18 cellular contexts compared by ENCODE assay signal in the genomic region with DNA sequence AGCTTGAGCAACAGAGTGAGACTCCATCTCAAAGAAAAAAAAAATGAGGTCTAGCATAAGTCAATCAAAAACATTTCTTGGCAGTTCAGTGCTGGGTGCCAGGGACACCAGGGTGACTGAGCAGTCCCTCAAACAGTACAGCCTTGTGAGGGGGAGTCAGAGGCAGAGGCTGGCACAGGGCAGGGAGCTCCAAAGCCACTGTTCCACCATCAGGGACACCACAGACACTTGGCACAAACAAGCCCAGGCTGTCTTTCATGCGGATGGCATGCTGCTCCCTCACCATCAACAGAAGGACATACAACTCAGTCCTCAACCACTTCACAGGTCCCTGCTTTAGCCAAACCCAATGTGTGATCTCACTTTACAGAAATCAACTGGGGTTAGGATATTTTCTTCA. TPM values are rescaled to one million over a fixed set of nuclear protein-coding genes. Genes with fewer than 3 reads are reported as not detected.
DNase-seq lines count a peak whose midpoint lies in the region; ATAC-seq and TF ChIP-seq lines count a peak whose summit lies in the region.
"Had no signal": no experiment of that assay in that cellular context is flagged by ENCODE, and none has a peak within 500 bp of the region (broad histone marks: within the 10 kb centered on the region; RNA-seq: fewer than 3 reads in every experiment).

No MANE protein-coding gene starts in this region.

- H3K4me2 ChIP-seq in DOHH2 (ENCODE audit: low read length) = peak overlapping the region; percentile 78

- intact Hi-C loops in colonic mucosa (cut with DNase I) = no loop called here
- intact Hi-C loops in left colon (cut with DNase I, micrococcal nuclease) = no loop called here

- H3K36me3 Mint-ChIP-seq in CD4-positive, CD25-positive, alpha-beta regulatory T cell = no peaks in the 10 kb centered on the region
- H3K36me3 Mint-ChIP-seq in activated naive CD8-positive, alpha-beta T cell treated with anti-CD3 and anti-CD28 coated beads, Interleukin-2, amount 50 U/mL, for 24 hours (ENCODE audit: low read depth) = peaks cover 4% of the 10 kb centered on the region
- no peaks in the 10 kb centered on the region for H3K36me3 Mint-ChIP-seq in natural killer cell treated with Interleukin-12 subunit alpha and Interleukin-12 subunit beta and Interleukin-15 and Interleukin-18, amount 100 ng/mL, for 72 hours
- H3K36me3 Mint-ChIP-seq: IgD-negative memory B cell had no signal

- H3K9ac ChIP-seq in colonic mucosa (ENCODE audit: low read depth in 2 of 2, low read length in 2 of 2) = no peak overlapping the region

- peak overlapping the region in 2 of 3 donors; percentile 32 to 89 for H3K27ac Mint-ChIP-seq in CD4-positive, CD25-positive, alpha-beta regulatory T cell
- peak overlapping the region; percentile 49 for H3K27ac Mint-ChIP-seq in activated naive CD8-positive, alpha-beta T cell treated with anti-CD3 and anti-CD28 coated beads, Interleukin-2, amount 50 U/mL, for 24 hours
- no peak overlapping the region for H3K27ac Mint-ChIP-seq in natural killer cell treated with Interleukin-12 subunit alpha and Interleukin-12 subunit beta and Interleukin-15 and Interleukin-18, amount 100 ng/mL, for 72 hours

- H3K27ac ChIP-seq in CD4-positive, CD25-positive, alpha-beta regulatory T cell (ENCODE audit: insufficient read depth, low read length, poor library complexity, severe bottlenecking) = no peak overlapping the region
- H3K27ac ChIP-seq in DOHH2 (ENCODE audit: low read depth, low read length) (peak overlapping the region; percentile 85), colonic mucosa (no peak overlapping the region)
- H3K27ac ChIP-seq: sigmoid colon, SJSA1 had no signal

- H3K4me3 ChIP-seq in CD4-positive, CD25-positive, alpha-beta regulatory T cell (ENCODE audit: low read depth, low read length) = no peak overlapping the region
- H3K4me3 ChIP-seq in DOHH2 (ENCODE audit: low read length) (peak overlapping the region; percentile 69), colonic mucosa (no peak overlapping the region)
- H3K4me3 ChIP-seq: sigmoid colon, SJSA1, tibial nerve had no signal

- H3K27me3 ChIP-seq in CD4-positive, CD25-positive, alpha-beta regulatory T cell (ENCODE audit: control insufficient read depth, insufficient read depth, low read length) = no peaks in the 10 kb centered on the region
- H3K27me3 ChIP-seq in DOHH2 (ENCODE audit: control insufficient read depth, low read length) (no peaks in the 10 kb centered on the region), colonic mucosa (no peaks in the 10 kb centered on the region)
- H3K27me3 ChIP-seq: sigmoid colon, SJSA1, tibial nerve had no signal

- peaks cover 10 to 18% (median 12%) of the 10 kb centered on the region in 4 donors for H3K4me1 Mint-ChIP-seq in CD4-positive, CD25-positive, alpha-beta regulatory T cell
- peaks cover 24% of the 10 kb centered on the region for H3K4me1 Mint-ChIP-seq in activated naive CD8-positive, alpha-beta T cell treated with anti-CD3 and anti-CD28 coated beads, Interleukin-2, amount 50 U/mL, for 24 hours
- peaks cover 13 to 15% of the 10 kb centered on the region in 2 donors for H3K4me1 Mint-ChIP-seq in natural killer cell treated with Interleukin-12 subunit alpha and Interleukin-12 subunit beta and Interleukin-15 and Interleukin-18, amount 100 ng/mL, for 72 hours (ENCODE audit: low read depth in 2 of 2)

- ATAC-seq in CD4-positive, CD25-positive, alpha-beta regulatory T cell (ENCODE audit: low read depth in 2 of 2) = no peak
- ATAC-seq in activated naive CD8-positive, alpha-beta T cell treated with anti-CD3 and anti-CD28 coated beads, Interleukin-2, amount 50 U/mL, for 24 hours = no peak
- ATAC-seq in natural killer cell treated with Interleukin-12 subunit alpha and Interleukin-12 subunit beta and Interleukin-15 and Interleukin-18, amount 100 ng/mL, for 72 hours = no peak
- ATAC-seq in left colon (no peak), GM18870 (IDR thresholded peaks at IDR 0.05; ENCODE audit: unreplicated experiment) (no peak)

- H3F3A ChIP-seq in DOHH2 (ENCODE audit: control insufficient read depth, insufficient read depth) = peaks cover 16% of the 10 kb centered on the region

- peaks cover 3% of the 10 kb centered on the region for H3K79me2 ChIP-seq in DOHH2 (ENCODE audit: control insufficient read depth, low read length)

- peaks cover 0 to 2% of the 10 kb centered on the region in 2 experiments for H3K9me3 ChIP-seq in CD4-positive, CD25-positive, alpha-beta regulatory T cell (ENCODE audit: control insufficient read depth in 2 of 2, low read length in 2 of 2)
- H3K9me3 ChIP-seq in DOHH2 (ENCODE audit: control insufficient read depth, insufficient read depth, low read length) (no peaks in the 10 kb centered on the region), colonic mucosa (no peaks in the 10 kb centered on the region)
- H3K9me3 ChIP-seq: sigmoid colon, SJSA1 had no signal

- no peak for TF ChIP-seq CTCF in DOHH2 (IDR thresholded peaks at IDR 0.05; ENCODE audit: low read depth, low read length, poor library complexity, severe bottlenecking)
- TF ChIP-seq CTCF in colonic mucosa (IDR thresholded peaks at IDR 0.05) = no peak

- H3K4me1 ChIP-seq in CD4-positive, CD25-positive, alpha-beta regulatory T cell (ENCODE audit: control insufficient read depth, insufficient read depth, low read length, poor library complexity, severe bottlenecking) = peaks cover 17% of the 10 kb centered on the region
- H3K4me1 ChIP-seq in DOHH2 (ENCODE audit: control insufficient read depth, low read length) (peaks cover 34% of the 10 kb centered on the region), colonic mucosa (no peaks in the 10 kb centered on the region)
- H3K4me1 ChIP-seq: sigmoid colon, SJSA1, tibial nerve had no signal

- no peaks in the 10 kb centered on the region for H3K27me3 Mint-ChIP-seq in CD4-positive, CD25-positive, alpha-beta regulatory T cell
- no peaks in the 10 kb centered on the region for H3K27me3 Mint-ChIP-seq in activated naive CD8-positive, alpha-beta T cell treated with anti-CD3 and anti-CD28 coated beads, Interleukin-2, amount 50 U/mL, for 24 hours
- peaks cover 0 to 8% of the 10 kb centered on the region in 2 donors for H3K27me3 Mint-ChIP-seq in natural killer cell treated with Interleukin-12 subunit alpha and Interleukin-12 subunit beta and Interleukin-15 and Interleukin-18, amount 100 ng/mL, for 72 hours
- H3K27me3 Mint-ChIP-seq: IgD-negative memory B cell had no signal

- no peaks in the 10 kb centered on the region for H3K36me3 ChIP-seq in CD4-positive, CD25-positive, alpha-beta regulatory T cell (ENCODE audit: control insufficient read depth, insufficient read depth, low read length)
- H3K36me3 ChIP-seq in DOHH2 (ENCODE audit: control insufficient read depth, low read length) (no peaks in the 10 kb centered on the region), colonic mucosa (no peaks in the 10 kb centered on the region)
- H3K36me3 ChIP-seq: sigmoid colon, SJSA1, tibial nerve had no signal

- no peak overlapping the region for H3K4me3 Mint-ChIP-seq in CD4-positive, CD25-positive, alpha-beta regulatory T cell
- H3K4me3 Mint-ChIP-seq in activated naive CD8-positive, alpha-beta T cell treated with anti-CD3 and anti-CD28 coated beads, Interleukin-2, amount 50 U/mL, for 24 hours = peak overlapping the region; percentile 29
- peak overlapping the region; percentile 27 for H3K4me3 Mint-ChIP-seq in natural killer cell treated with Interleukin-12 subunit alpha and Interleukin-12 subunit beta and Interleukin-15 and Interleukin-18, amount 100 ng/mL, for 72 hours

- no peaks in the 10 kb centered on the region for H3K9me2 ChIP-seq in DOHH2 (replicated peaks; ENCODE audit: control insufficient read depth, low read length)

- DNase-seq in CD4-positive, CD25-positive, alpha-beta regulatory T cell = no peak
- DNase-seq in activated naive CD8-positive, alpha-beta T cell treated with anti-CD3 and anti-CD28 coated beads, Interleukin-2, amount 50 U/mL, for 24 hours = no peak
- DNase-seq in natural killer cell treated with Interleukin-12 subunit alpha and Interleukin-12 subunit beta and Interleukin-15 and Interleukin-18, amount 100 ng/mL, for 72 hours (ENCODE audit: low spot score) = no peak
- DNase-seq in NCI-H1930 (lab: John Stamatoyannopoulos, UW) = no peak
- no peak for DNase-seq in colonic mucosa
- DNase-seq in left colon = no peak
- DNase-seq: GOT3, hippocampal formation, kidney glomerular epithelial cell, NCI-H2081 treated with DMSO at 0.1 percent for 48 hours, NCI-H526, sigmoid colon, T1000 had no signal

- no peaks in the 10 kb centered on the region for H4K20me1 ChIP-seq in DOHH2 (ENCODE audit: control insufficient read depth, insufficient read depth, low read depth, low read length)

- H3K9me3 Mint-ChIP-seq in CD4-positive, CD25-positive, alpha-beta regulatory T cell = peaks cover 0 to 13% (median 0%) of the 10 kb centered on the region in 7 donors
- peaks cover 6% of the 10 kb centered on the region for H3K9me3 Mint-ChIP-seq in activated naive CD8-positive, alpha-beta T cell treated with anti-CD3 and anti-CD28 coated beads, Interleukin-2, amount 50 U/mL, for 24 hours
- H3K9me3 Mint-ChIP-seq in natural killer cell treated with Interleukin-12 subunit alpha and Interleukin-12 subunit beta and Interleukin-15 and Interleukin-18, amount 100 ng/mL, for 72 hours = peaks cover 5% of the 10 kb centered on the region
- H3K9me3 Mint-ChIP-seq: IgD-negative memory B cell had no signal

RNA-seq across cellular contexts. Expression of a gene that starts 36.0 kb away (rescaled TPM):
- not detected for total RNA-seq in CD4-positive, CD25-positive, alpha-beta regulatory T cell
- polyA plus RNA-seq in CD4-positive, CD25-positive, alpha-beta regulatory T cell = not detected
- not detected for total RNA-seq in natural killer cell treated with Interleukin-12 subunit alpha and Interleukin-12 subunit beta and Interleukin-15 and Interleukin-18, amount 100 ng/mL, for 72 hours
- total RNA-seq in colonic mucosa (under 1 TPM in 1 of 2 donors, not detected in 1; 0.07 TPM), left colon (not detected)
- total RNA-seq: SJSA1, tibial nerve had no signal
- polyA plus RNA-seq: IgD-negative memory B cell had no signal

RNA-seq across cellular contexts. Expression of a gene that starts 54.8 kb away (rescaled TPM):
- total RNA-seq in CD4-positive, CD25-positive, alpha-beta regulatory T cell = 87.2 TPM
- 10 to 100 TPM; 31.6 to 36.2 (median 34.3) TPM for polyA plus RNA-seq in CD4-positive, CD25-positive, alpha-beta regulatory T cell
- total RNA-seq in natural killer cell treated with Interleukin-12 subunit alpha and Interleukin-12 subunit beta and Interleukin-15 and Interleukin-18, amount 100 ng/mL, for 72 hours = 100 to 1,000 TPM; 151 to 556 TPM
- 100 to 1,000 TPM; 184 to 536 TPM for total RNA-seq in colonic mucosa
- 100 to 1,000 TPM; 116 to 152 TPM for total RNA-seq in left colon

Comparison
In these comparisons a context has a peak if more than half of its experiments do, and no peak if none do; other contexts are left out.
1. H3K27ac Mint-ChIP-seq: peak in CD4-positive, CD25-positive, alpha-beta regulatory T cell (2 of 3) and activated naive CD8-positive, alpha-beta T cell treated with anti-CD3 and anti-CD28 coated beads, Interleukin-2, amount 50 U/mL, for 24 hours (single experiment); none in natural killer cell treated with Interleukin-12 subunit alpha and Interleukin-12 subunit beta and Interleukin-15 and Interleukin-18, amount 100 ng/mL, for 72 hours (0 of 2).
2. H3K4me3 Mint-ChIP-seq: peak in activated naive CD8-positive, alpha-beta T cell treated with anti-CD3 and anti-CD28 coated beads, Interleukin-2, amount 50 U/mL, for 24 hours (single experiment) and natural killer cell treated with Interleukin-12 subunit alpha and Interleukin-12 subunit beta and Interleukin-15 and Interleukin-18, amount 100 ng/mL, for 72 hours (single experiment); none in CD4-positive, CD25-positive, alpha-beta regulatory T cell (0 of 4).